ENCODE assay signal across 20 cellular contexts in genomic region chr10:85638797-85639196, GRCh38.
"Had no signal": no experiment of that assay in that cellular context is flagged by ENCODE, and none has a peak within 500 bp of the region (broad histone marks: within the 10 kb centered on the region; RNA-seq: fewer than 3 reads in every experiment).

No MANE protein-coding gene starts in this region.

- H3K27ac Mint-ChIP-seq: activated CD4-positive, alpha-beta T cell treated with anti-CD3 and anti-CD28 coated beads, Interleukin-2, amount 10 ng/mL, durations not matched to agents 24 days and 14 days; activated CD8-positive, alpha-beta T cell treated with anti-CD3 and anti-CD28 coated beads, Interleukin-2, amount 10 ng/mL, durations not matched to agents 7 days and 5 days; activated naive CD8-positive, alpha-beta T cell treated with anti-CD3 and anti-CD28 coated beads, Interleukin-2, amount 10 ng/mL, durations not matched to agents 7 days and 5 days; activated T-cell treated with anti-CD3 and anti-CD28 coated beads, Interleukin-2, amount 50 U/mL, for 24 hours; activated T-helper 2 cell treated with anti-CD3 and anti-CD28 coated beads, Interferon-gamma antibody, Interleukin-2, Interleukin-4, amounts not matched to agents 10 μg/mL and 5 μg/mL and 100 μg/mL, durations not matched to agents 14 hours and 24 hours and 36 hours; mesothelial cell of epicardium; nephron; stimulated activated effector memory CD8-positive, alpha-beta T cell treated with anti-CD3 and anti-CD28 coated beads, Interleukin-12 subunit alpha, Interleukin-12 subunit beta, amount 100 ng/mL, for 72 hours; type B pancreatic cell had no signal

- H2AFZ ChIP-seq: hepatocyte had no signal

- H3K9me3 Mint-ChIP-seq: activated CD4-positive, alpha-beta T cell treated with anti-CD3 and anti-CD28 coated beads, Interleukin-2, amount 10 ng/mL, durations not matched to agents 24 days and 14 days; activated T-cell treated with anti-CD3 and anti-CD28 coated beads, Interleukin-2, amount 50 U/mL, for 24 hours; activated T-helper 2 cell treated with anti-CD3 and anti-CD28 coated beads, Interferon-gamma antibody, Interleukin-2, Interleukin-4, amounts not matched to agents 10 μg/mL and 5 μg/mL and 100 μg/mL, durations not matched to agents 14 hours and 24 hours and 36 hours; mesothelial cell of epicardium; nephron; stimulated activated effector memory CD8-positive, alpha-beta T cell treated with anti-CD3 and anti-CD28 coated beads, Interleukin-12 subunit alpha, Interleukin-12 subunit beta, amount 100 ng/mL, for 72 hours; type B pancreatic cell had no signal

- H3K79me2 ChIP-seq: hepatocyte had no signal

- H3K27ac ChIP-seq: dorsolateral prefrontal cortex, hepatocyte, testis had no signal

- H3K4me1 Mint-ChIP-seq: activated CD4-positive, alpha-beta T cell treated with anti-CD3 and anti-CD28 coated beads, Interleukin-2, amount 10 ng/mL, durations not matched to agents 24 days and 14 days; activated naive CD8-positive, alpha-beta T cell treated with anti-CD3 and anti-CD28 coated beads, Interleukin-2, amount 10 ng/mL, durations not matched to agents 7 days and 5 days; stimulated activated effector memory CD8-positive, alpha-beta T cell treated with anti-CD3 and anti-CD28 coated beads, Interleukin-12 subunit alpha, Interleukin-12 subunit beta, amount 100 ng/mL, for 72 hours had no signal

- H3K27me3 ChIP-seq: dorsolateral prefrontal cortex, hepatocyte, testis had no signal

- H3K4me2 ChIP-seq: hepatocyte, smooth muscle cell had no signal

- ATAC-seq: activated CD8-positive, alpha-beta T cell treated with anti-CD3 and anti-CD28 coated beads, Interleukin-2, amount 10 ng/mL, durations not matched to agents 7 days and 5 days; left colon; sciatic nerve; stimulated activated effector memory CD8-positive, alpha-beta T cell treated with anti-CD3 and anti-CD28 coated beads, Interleukin-12 subunit alpha, Interleukin-12 subunit beta, amount 100 ng/mL, for 72 hours had no signal

- DNase-seq: activated CD4-positive, alpha-beta T cell treated with anti-CD3 and anti-CD28 coated beads, Interleukin-2, amount 10 ng/mL, durations not matched to agents 24 days and 14 days; activated CD8-positive, alpha-beta T cell treated with anti-CD3 and anti-CD28 coated beads, Interleukin-2, amount 10 ng/mL, durations not matched to agents 7 days and 5 days; activated naive CD4-positive, alpha-beta T cell treated with Interleukin-2 at 50 U/mL for 16 hours; activated naive CD8-positive, alpha-beta T cell treated with anti-CD3 and anti-CD28 coated beads, Interleukin-2, amount 10 ng/mL, durations not matched to agents 7 days and 5 days; activated T-cell treated with anti-CD3 and anti-CD28 coated beads, Interleukin-2, amount 50 U/mL, for 24 hours; amygdala; dorsolateral prefrontal cortex; islet precursor cell; left colon; stimulated activated CD4-positive, alpha-beta T cell treated with anti-CD3 and anti-CD28 coated beads, Interleukin-4, amount 100 ng/mL, for 1 hour; testis had no signal

- H3K4me1 ChIP-seq: testis had no signal

- H3K4me3 Mint-ChIP-seq: activated CD4-positive, alpha-beta T cell treated with anti-CD3 and anti-CD28 coated beads, Interleukin-2, amount 10 ng/mL, durations not matched to agents 24 days and 14 days; activated CD8-positive, alpha-beta T cell treated with anti-CD3 and anti-CD28 coated beads, Interleukin-2, amount 10 ng/mL, durations not matched to agents 7 days and 5 days; activated naive CD8-positive, alpha-beta T cell treated with anti-CD3 and anti-CD28 coated beads, Interleukin-2, amount 10 ng/mL, durations not matched to agents 7 days and 5 days; activated T-cell treated with anti-CD3 and anti-CD28 coated beads, Interleukin-2, amount 50 U/mL, for 24 hours; mesothelial cell of epicardium; nephron; stimulated activated effector memory CD8-positive, alpha-beta T cell treated with anti-CD3 and anti-CD28 coated beads, Interleukin-12 subunit alpha, Interleukin-12 subunit beta, amount 100 ng/mL, for 72 hours; type B pancreatic cell had no signal

- H3K9me3 ChIP-seq: testis had no signal

- H3K27me3 Mint-ChIP-seq: activated CD4-positive, alpha-beta T cell treated with anti-CD3 and anti-CD28 coated beads, Interleukin-2, amount 10 ng/mL, durations not matched to agents 24 days and 14 days; activated naive CD8-positive, alpha-beta T cell treated with anti-CD3 and anti-CD28 coated beads, Interleukin-2, amount 10 ng/mL, durations not matched to agents 7 days and 5 days; activated T-cell treated with anti-CD3 and anti-CD28 coated beads, Interleukin-2, amount 50 U/mL, for 24 hours; type B pancreatic cell had no signal

- H3K4me3 ChIP-seq: dorsolateral prefrontal cortex, hepatocyte, lung, smooth muscle cell, testis had no signal
